ENCODE assay signal across 11 cellular contexts in genomic region chr11:64747961-64748715, GRCh38. TPM values are rescaled to one million over a fixed set of nuclear protein-coding genes. Genes with fewer than 3 reads are reported as not detected.
DNase-seq lines count a peak whose midpoint lies in the region; ATAC-seq and TF ChIP-seq lines count a peak whose summit lies in the region.
"Had no signal": no experiment of that assay in that cellular context is flagged by ENCODE, and none has a peak within 500 bp of the region (broad histone marks: within the 10 kb centered on the region; RNA-seq: fewer than 3 reads in every experiment).

No MANE protein-coding gene starts in this region.

- no peak for DNase-seq in activated CD8-positive, alpha-beta memory T cell treated with anti-CD3 and anti-CD28 coated beads, Interleukin-2, amount 10 ng/mL, durations not matched to agents 7 days and 5 days
- DNase-seq in activated CD8-positive, alpha-beta memory T cell treated with anti-CD3 and anti-CD28 coated beads, Interleukin-2, amount 50 U/mL, for 4 hours: no peak
- DNase-seq in M059J (ENCODE audit: low read depth) (peak; percentile 46), fibroblast of peridontal ligament (ENCODE audit: extremely low read depth) (peak; percentile 69), NCI-H2081 treated with DMSO at 0.1 percent for 48 hours (lab: John Stamatoyannopoulos, UW) (no peak), erythroblast (lab: John Stamatoyannopoulos, UW) (no peak), MV-4-11 (lab: John Stamatoyannopoulos, UW) (no peak)
- DNase-seq in stimulated activated effector memory CD8-positive, alpha-beta T cell treated with anti-CD3 and anti-CD28 coated beads, Interleukin-12 subunit alpha, Interleukin-12 subunit beta, amount 100 ng/mL, for 72 hours (ENCODE audit: low spot score in 2 of 2): no peak
- DNase-seq: activated T-cell treated with anti-CD3 and anti-CD28 coated beads, Interleukin-2, amount 50 U/mL, for 48 hours; AML-193; NCI-H1417 had no signal

- CTCF ChIA-PET in activated CD8-positive, alpha-beta memory T cell treated with anti-CD3 and anti-CD28 coated beads, Interleukin-2, amount 10 ng/mL, durations not matched to agents 7 days and 5 days (lab: Charles Lee): interaction anchor here (0.7 to 12.7 kb wide), 2 partner anchors 18 to 30 kb away, joined by 3 to 294 read pairs; partner anchors contain the start of genes PYGM and SF1

- TF ChIP-seq POLR2A in erythroblast (IDR thresholded peaks at IDR 0.05; ENCODE audit: low read length): no peak

- peaks cover 24% of the 10 kb centered on the region for H3K4me1 Mint-ChIP-seq in activated CD8-positive, alpha-beta memory T cell treated with anti-CD3 and anti-CD28 coated beads, Interleukin-2, amount 10 ng/mL, durations not matched to agents 7 days and 5 days
- H3K4me1 Mint-ChIP-seq in stimulated activated effector memory CD8-positive, alpha-beta T cell treated with anti-CD3 and anti-CD28 coated beads, Interleukin-12 subunit alpha, Interleukin-12 subunit beta, amount 100 ng/mL, for 72 hours: peaks cover 49% of the 10 kb centered on the region

- no peak overlapping the region for H3K4me3 Mint-ChIP-seq in activated CD8-positive, alpha-beta memory T cell treated with anti-CD3 and anti-CD28 coated beads, Interleukin-2, amount 10 ng/mL, durations not matched to agents 7 days and 5 days
- H3K4me3 Mint-ChIP-seq in stimulated activated effector memory CD8-positive, alpha-beta T cell treated with anti-CD3 and anti-CD28 coated beads, Interleukin-12 subunit alpha, Interleukin-12 subunit beta, amount 100 ng/mL, for 72 hours: no peak overlapping the region

- H3K36me3 Mint-ChIP-seq in activated CD8-positive, alpha-beta memory T cell treated with anti-CD3 and anti-CD28 coated beads, Interleukin-2, amount 10 ng/mL, durations not matched to agents 7 days and 5 days: peaks cover 5% of the 10 kb centered on the region
- H3K36me3 Mint-ChIP-seq in stimulated activated effector memory CD8-positive, alpha-beta T cell treated with anti-CD3 and anti-CD28 coated beads, Interleukin-12 subunit alpha, Interleukin-12 subunit beta, amount 100 ng/mL, for 72 hours: peaks cover 24% of the 10 kb centered on the region

- peak overlapping the region; percentile 59 for H3K27ac Mint-ChIP-seq in activated CD8-positive, alpha-beta memory T cell treated with anti-CD3 and anti-CD28 coated beads, Interleukin-2, amount 10 ng/mL, durations not matched to agents 7 days and 5 days
- peak overlapping the region; percentile 46 for H3K27ac Mint-ChIP-seq in stimulated activated effector memory CD8-positive, alpha-beta T cell treated with anti-CD3 and anti-CD28 coated beads, Interleukin-12 subunit alpha, Interleukin-12 subunit beta, amount 100 ng/mL, for 72 hours

- no peaks in the 10 kb centered on the region for H3K9me3 Mint-ChIP-seq in activated CD8-positive, alpha-beta memory T cell treated with anti-CD3 and anti-CD28 coated beads, Interleukin-2, amount 10 ng/mL, durations not matched to agents 7 days and 5 days (ENCODE audit: low read depth)
- H3K9me3 Mint-ChIP-seq in stimulated activated effector memory CD8-positive, alpha-beta T cell treated with anti-CD3 and anti-CD28 coated beads, Interleukin-12 subunit alpha, Interleukin-12 subunit beta, amount 100 ng/mL, for 72 hours: no peaks in the 10 kb centered on the region

- no peak for ATAC-seq in activated CD8-positive, alpha-beta memory T cell treated with anti-CD3 and anti-CD28 coated beads, Interleukin-2, amount 10 ng/mL, durations not matched to agents 7 days and 5 days
- no peak for ATAC-seq in stimulated activated effector memory CD8-positive, alpha-beta T cell treated with anti-CD3 and anti-CD28 coated beads, Interleukin-12 subunit alpha, Interleukin-12 subunit beta, amount 100 ng/mL, for 72 hours

- no peaks in the 10 kb centered on the region for H3K27me3 Mint-ChIP-seq in activated CD8-positive, alpha-beta memory T cell treated with anti-CD3 and anti-CD28 coated beads, Interleukin-2, amount 10 ng/mL, durations not matched to agents 7 days and 5 days

RNA-seq across cellular contexts. Expression of gene RASGRP2, which starts 4.2 kb away (rescaled TPM):
- 100 to 1,000 TPM in 1 of 2 experiments, 10 to 100 TPM in 1; 77.3 to 123 TPM for total RNA-seq in activated CD8-positive, alpha-beta memory T cell treated with anti-CD3 and anti-CD28 coated beads, Interleukin-2, amount 10 ng/mL, durations not matched to agents 7 days and 5 days
- 0.42 TPM in 1 of 2 replicates, not detected in the other for total RNA-seq in M059J (2014; rRNA removed; shearing (Covaris generic))

RNA-seq across cellular contexts. Expression of gene PYGM, which starts 11.6 kb away (rescaled TPM):
- total RNA-seq in activated CD8-positive, alpha-beta memory T cell treated with anti-CD3 and anti-CD28 coated beads, Interleukin-2, amount 10 ng/mL, durations not matched to agents 7 days and 5 days: 1 to 10 TPM; 2.0 to 3.2 TPM
- 0.05 and 0.10 TPM in 2 replicates for total RNA-seq in M059J (2014; rRNA removed; shearing (Covaris generic))

RNA-seq across cellular contexts. Expression of gene NRXN2, which starts 25.1 kb away (rescaled TPM):
- total RNA-seq in activated CD8-positive, alpha-beta memory T cell treated with anti-CD3 and anti-CD28 coated beads, Interleukin-2, amount 10 ng/mL, durations not matched to agents 7 days and 5 days: under 1 TPM; 0.23 to 0.40 TPM
- 0.12 TPM in 1 of 2 replicates, not detected in the other for total RNA-seq in M059J (2014; rRNA removed; shearing (Covaris generic))

RNA-seq across cellular contexts. Expression of gene SF1, which starts 30.2 kb away (rescaled TPM):
- total RNA-seq in activated CD8-positive, alpha-beta memory T cell treated with anti-CD3 and anti-CD28 coated beads, Interleukin-2, amount 10 ng/mL, durations not matched to agents 7 days and 5 days: 100 to 1,000 TPM; 442 to 462 TPM
- total RNA-seq in M059J (2014; rRNA removed; shearing (Covaris generic)): 83.7 and 138 TPM in 2 replicates

RNA-seq across cellular contexts. Expression of gene MAP4K2, which starts 54.9 kb away (rescaled TPM):
- total RNA-seq in activated CD8-positive, alpha-beta memory T cell treated with anti-CD3 and anti-CD28 coated beads, Interleukin-2, amount 10 ng/mL, durations not matched to agents 7 days and 5 days: 10 to 100 TPM; 61.1 to 65.0 TPM
- 11.2 and 23.3 TPM in 2 replicates for total RNA-seq in M059J (2014; rRNA removed; shearing (Covaris generic))

Comparison
In these comparisons a context has a peak if more than half of its experiments do, and no peak if none do; other contexts are left out.
1. DNase-seq: peak in M059J (single experiment) and fibroblast of peridontal ligament (single experiment); none in activated CD8-positive, alpha-beta memory T cell treated with anti-CD3 and anti-CD28 coated beads, Interleukin-2, amount 10 ng/mL, durations not matched to agents 7 days and 5 days (single experiment), activated CD8-positive, alpha-beta memory T cell treated with anti-CD3 and anti-CD28 coated beads, Interleukin-2, amount 50 U/mL, for 4 hours (single experiment), stimulated activated effector memory CD8-positive, alpha-beta T cell treated with anti-CD3 and anti-CD28 coated beads, Interleukin-12 subunit alpha, Interleukin-12 subunit beta, amount 100 ng/mL, for 72 hours (0 of 2), NCI-H2081 treated with DMSO at 0.1 percent for 48 hours (single experiment), erythroblast (0 of 2) and MV-4-11 (single experiment).
2. RNA of gene RASGRP2, which starts 4.2 kb away (total RNA-seq): 77.3 to 123 TPM in activated CD8-positive, alpha-beta memory T cell treated with anti-CD3 and anti-CD28 coated beads, Interleukin-2, amount 10 ng/mL, durations not matched to agents 7 days and 5 days; 0.42 TPM in M059J; every median in the first group is over 10 times any median in the second.